ENCODE assay signal across 9 cellular contexts in genomic region chr21:32410916-32411315, GRCh38. TPM values are rescaled to one million over a fixed set of nuclear protein-coding genes. Genes with fewer than 3 reads are reported as not detected.
DNase-seq lines count a peak whose midpoint lies in the region; ATAC-seq and TF ChIP-seq lines count a peak whose summit lies in the region.
"Had no signal": no experiment of that assay in that cellular context is flagged by ENCODE, and none has a peak within 500 bp of the region (broad histone marks: within the 10 kb centered on the region; RNA-seq: fewer than 3 reads in every experiment).

No MANE protein-coding gene starts in this region.

- DNase-seq in CD8-positive, alpha-beta T cell = no peak
- DNase-seq in activated CD4-positive, alpha-beta memory T cell treated with anti-CD3 and anti-CD28 coated beads, Interleukin-2, amount 10 ng/mL, durations not matched to agents 7 days and 5 days = no peak
- no peak for DNase-seq in fibroblast of villous mesenchyme (ENCODE audit: low read depth)
- no peak for DNase-seq in retinal pigment epithelial cell (ENCODE audit: low read depth)
- no peak for DNase-seq in HuH-7.5 (ENCODE audit: low spot score)
- DNase-seq in sciatic nerve (ENCODE audit: low spot score) = no peak
- DNase-seq: amniotic stem cell had no signal

- POLR2A ChIA-PET in CD8-positive, alpha-beta T cell (lab: Charles Lee) = interaction anchor here (0.6 to 3.7 kb wide), 8 partner anchors 7 to 361 kb away, joined by 3 to 43 read pairs (median 5); partner anchors contain the start of genes PAXBP1 and URB1
- POLR2A ChIA-PET in activated CD4-positive, alpha-beta memory T cell treated with anti-CD3 and anti-CD28 coated beads, Interleukin-2, amount 10 ng/mL, durations not matched to agents 7 days and 5 days (lab: Charles Lee) = interaction anchor here (1.0 to 3.1 kb wide), 4 partner anchors 10 to 198 kb away, joined by 4 to 17 read pairs (median 10); partner anchors contain the start of gene URB1

- H3K27me3 ChIP-seq in CD8-positive, alpha-beta T cell (ENCODE audit: insufficient read depth, low read length) = no peaks in the 10 kb centered on the region

- H3K4me3 ChIP-seq in CD8-positive, alpha-beta T cell (ENCODE audit: low read depth, low read length) = peak overlapping the region; percentile 63
- H3K4me3 ChIP-seq in fibroblast of villous mesenchyme (ENCODE audit: low read depth, low read length) (peak overlapping the region; percentile 81), retinal pigment epithelial cell (ENCODE audit: low read length) (peak overlapping the region; percentile 74)

- H3K27ac Mint-ChIP-seq in CD8-positive, alpha-beta T cell = peak overlapping the region; percentile 96
- H3K27ac Mint-ChIP-seq in activated CD4-positive, alpha-beta memory T cell treated with anti-CD3 and anti-CD28 coated beads, Interleukin-2, amount 10 ng/mL, durations not matched to agents 7 days and 5 days = peak overlapping the region; percentile 80

- H3K27me3 Mint-ChIP-seq in CD8-positive, alpha-beta T cell (ENCODE audit: low read depth) = no peaks in the 10 kb centered on the region
- H3K27me3 Mint-ChIP-seq in activated CD4-positive, alpha-beta memory T cell treated with anti-CD3 and anti-CD28 coated beads, Interleukin-2, amount 10 ng/mL, durations not matched to agents 7 days and 5 days = no peaks in the 10 kb centered on the region

- CTCF ChIA-PET in CD8-positive, alpha-beta T cell (lab: Charles Lee) = interaction anchor here (1.4 to 6.1 kb wide), 4 partner anchors 16 to 189 kb away, joined by 3 to 32 read pairs (median 18); partner anchors contain the start of gene URB1
- CTCF ChIA-PET in activated CD4-positive, alpha-beta memory T cell treated with anti-CD3 and anti-CD28 coated beads, Interleukin-2, amount 10 ng/mL, durations not matched to agents 7 days and 5 days (lab: Charles Lee) = interaction anchor here (1.5 to 1.9 kb wide), 2 partner anchors 8 to 190 kb away, joined by 5 read pairs; no protein-coding TSS in a partner anchor

- ATAC-seq in CD8-positive, alpha-beta T cell = no peak
- no peak for ATAC-seq in HG03354 (IDR thresholded peaks at IDR 0.05; ENCODE audit: poor library complexity, severe bottlenecking, unreplicated experiment)
- no peak for ATAC-seq in sciatic nerve
- ATAC-seq in GM21576 (IDR thresholded peaks at IDR 0.05; ENCODE audit: unreplicated experiment) = no peak

- H3K4me3 Mint-ChIP-seq in CD8-positive, alpha-beta T cell = peak overlapping the region; percentile 95
- peak overlapping the region; percentile 93 for H3K4me3 Mint-ChIP-seq in activated CD4-positive, alpha-beta memory T cell treated with anti-CD3 and anti-CD28 coated beads, Interleukin-2, amount 10 ng/mL, durations not matched to agents 7 days and 5 days

- H3K36me3 ChIP-seq in CD8-positive, alpha-beta T cell (ENCODE audit: insufficient read depth, low read length) = no peaks in the 10 kb centered on the region

- intact Hi-C loops in CD8-positive, alpha-beta T cell (cut with DNase I, micrococcal nuclease) = loop anchor here (1.0 to 5.0 kb wide), 6 partner anchors 18 to 361 kb away; partner anchors contain the start of genes CFAP298 (in 1 of the 2), MIS18A (in 1 of the 2), PAXBP1 (in 1 of the 2) and SYNJ1 (in 1 of the 2)
- intact Hi-C loops in sciatic nerve (cut with DNase I) = no loop called here

- H3K27ac ChIP-seq in CD8-positive, alpha-beta T cell (ENCODE audit: low read depth, low read length) = peak overlapping the region; percentile 86

- peaks cover 2% of the 10 kb centered on the region for H3K36me3 Mint-ChIP-seq in CD8-positive, alpha-beta T cell
- peaks cover 2% of the 10 kb centered on the region for H3K36me3 Mint-ChIP-seq in activated CD4-positive, alpha-beta memory T cell treated with anti-CD3 and anti-CD28 coated beads, Interleukin-2, amount 10 ng/mL, durations not matched to agents 7 days and 5 days (ENCODE audit: low read depth)

- peaks cover 46% of the 10 kb centered on the region for H3K4me1 Mint-ChIP-seq in CD8-positive, alpha-beta T cell (ENCODE audit: low read depth)
- peaks cover 28% of the 10 kb centered on the region for H3K4me1 Mint-ChIP-seq in activated CD4-positive, alpha-beta memory T cell treated with anti-CD3 and anti-CD28 coated beads, Interleukin-2, amount 10 ng/mL, durations not matched to agents 7 days and 5 days

- H3K4me1 ChIP-seq in CD8-positive, alpha-beta T cell (ENCODE audit: insufficient read depth, low read length) = peaks cover 35% of the 10 kb centered on the region

- no peak for TF ChIP-seq CTCF in CD8-positive, alpha-beta T cell (IDR thresholded peaks at IDR 0.05)
- TF ChIP-seq CTCF in fibroblast of villous mesenchyme (IDR thresholded peaks at IDR 0.05; ENCODE audit: insufficient read depth, low read depth, low read length) (no peak), retinal pigment epithelial cell (conservative IDR thresholded peaks at IDR 0.05; ENCODE audit: low read depth, low read length) (no peak)

- H3K9me3 Mint-ChIP-seq in CD8-positive, alpha-beta T cell = no peaks in the 10 kb centered on the region
- no peaks in the 10 kb centered on the region for H3K9me3 Mint-ChIP-seq in activated CD4-positive, alpha-beta memory T cell treated with anti-CD3 and anti-CD28 coated beads, Interleukin-2, amount 10 ng/mL, durations not matched to agents 7 days and 5 days

- no peaks in the 10 kb centered on the region for H3K9me3 ChIP-seq in CD8-positive, alpha-beta T cell (ENCODE audit: low read length)

RNA-seq across cellular contexts. Expression of gene EVA1C, which starts 1.6 kb away (rescaled TPM):
- total RNA-seq in CD8-positive, alpha-beta T cell = 10 to 100 TPM in 1 of 2 experiments, 1 to 10 TPM in 1; 6.9 to 10.3 TPM
- total RNA-seq in activated CD4-positive, alpha-beta memory T cell treated with anti-CD3 and anti-CD28 coated beads, Interleukin-2, amount 10 ng/mL, durations not matched to agents 7 days and 5 days = 1 to 10 TPM; 5.0 to 6.3 TPM
- total RNA-seq in fibroblast of villous mesenchyme = 8.4 and 10.8 TPM in 2 replicates
- 65.8 TPM for total RNA-seq in sciatic nerve

RNA-seq across cellular contexts. Expression of gene URB1, which starts 18.1 kb away (rescaled TPM):
- total RNA-seq in CD8-positive, alpha-beta T cell = 1 to 10 TPM; 5.4 to 5.9 TPM
- 1 to 10 TPM; 9.1 TPM for total RNA-seq in activated CD4-positive, alpha-beta memory T cell treated with anti-CD3 and anti-CD28 coated beads, Interleukin-2, amount 10 ng/mL, durations not matched to agents 7 days and 5 days
- total RNA-seq in fibroblast of villous mesenchyme = 17.4 and 37.1 TPM in 2 replicates
- 30.4 TPM for total RNA-seq in sciatic nerve
